ENCODE assay signal across 22 cellular contexts in genomic region chr4:176258135-176258534, GRCh38. TPM values are rescaled to one million over a fixed set of nuclear protein-coding genes. Genes with fewer than 3 reads are reported as not detected.
"Had no signal": no experiment of that assay in that cellular context is flagged by ENCODE, and none has a peak within 500 bp of the region (broad histone marks: within the 10 kb centered on the region; RNA-seq: fewer than 3 reads in every experiment).

No MANE protein-coding gene starts in this region.

- H3K4me3 ChIP-seq: coronary artery, lower lobe of right lung, testis, tibial artery had no signal

- H3K36me3 ChIP-seq: lower lobe of right lung, tibial artery had no signal

- FAIRE-seq: frontal cortex, keratinocyte had no signal

- DNase-seq: dermis blood vessel endothelial cell; effector memory CD8-positive, alpha-beta T cell; head of caudate nucleus; left ventricle myocardium superior; lower lobe of right lung; naive B cell; right cardiac atrium; stimulated activated CD4-positive, alpha-beta T cell treated with anti-CD3 and anti-CD28 coated beads, Interleukin-2, amount 100 ng/mL, for 24 hours; stimulated activated CD4-positive, alpha-beta T cell treated with anti-CD3 and anti-CD28 coated beads, Interleukin-4, amount 100 ng/mL, for 24 hours; stimulated activated naive CD8-positive, alpha-beta T cell treated with anti-CD3 and anti-CD28 coated beads, Interleukin-15, Interleukin-2, amounts not matched to agents 100 U/mL and 50 U/mL, for 24 hours; substantia nigra; testis; tibial artery had no signal

- H3K79me2 ChIP-seq: parathyroid adenoma had no signal

- H3K27me3 ChIP-seq: testis, tibial artery had no signal

- H3K9me3 ChIP-seq: lower lobe of right lung, testis, tibial artery had no signal

- H2AFZ ChIP-seq: parathyroid adenoma had no signal

- H3K9ac ChIP-seq: parathyroid adenoma had no signal

- H3K27ac ChIP-seq: coronary artery, lower lobe of right lung, parathyroid adenoma, testis, tibial artery had no signal

- ATAC-seq: effector memory CD8-positive, alpha-beta T cell; left ventricle myocardium superior; lower lobe of right lung; natural killer cell treated with Interleukin-12 subunit alpha and Interleukin-12 subunit beta and Interleukin-15 and Interleukin-18, amount 100 ng/mL, for 72 hours; right cardiac atrium; stimulated activated effector memory CD8-positive, alpha-beta T cell treated with anti-CD3 and anti-CD28 coated beads, Interleukin-12 subunit alpha, Interleukin-12 subunit beta, amount 100 ng/mL, for 72 hours; stimulated activated naive CD8-positive, alpha-beta T cell treated with anti-CD3 and anti-CD28 coated beads, Interleukin-15, Interleukin-2, amounts not matched to agents 100 U/mL and 50 U/mL, for 24 hours had no signal

- H3K4me1 ChIP-seq: lower lobe of right lung, parathyroid adenoma, testis had no signal

RNA-seq across cellular contexts. Expression of gene ASB5, which starts 10.9 kb away (rescaled TPM):
- total RNA-seq: dermis blood vessel endothelial cell; glomerular endothelial cell; lower lobe of right lung; mesenteric fat pad; natural killer cell treated with Interleukin-12 subunit alpha and Interleukin-12 subunit beta and Interleukin-15 and Interleukin-18, amount 100 ng/mL, for 72 hours; neural crest cell had no signal
- polyA plus RNA-seq: keratinocyte had no signal
